In the genomic region with DNA sequence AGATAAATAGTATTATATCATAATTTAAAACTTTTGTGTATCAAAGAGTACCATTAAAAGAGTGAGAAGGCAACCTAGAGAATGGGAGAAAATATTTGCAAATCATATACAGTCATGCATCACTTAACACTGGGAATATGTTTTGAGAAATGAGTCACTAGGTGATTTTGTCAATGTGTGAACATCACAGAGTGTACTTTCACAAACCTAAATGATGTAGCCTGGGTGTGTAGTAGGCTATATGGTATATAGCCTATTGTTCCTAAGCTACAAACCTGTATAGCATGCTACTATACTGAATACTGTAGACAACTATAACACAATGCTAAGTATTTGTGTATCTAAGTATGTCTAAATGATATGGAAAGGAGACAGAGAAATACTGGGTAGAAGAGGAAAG, we compare ENCODE assay signal across 21 cellular contexts. TPM values are rescaled to one million over a fixed set of nuclear protein-coding genes. Genes with fewer than 3 reads are reported as not detected.
DNase-seq lines count a peak whose midpoint lies in the region; ATAC-seq, FAIRE-seq and TF ChIP-seq lines count a peak whose summit lies in the region.
"Had no signal": no experiment of that assay in that cellular context is flagged by ENCODE, and none has a peak within 500 bp of the region (broad histone marks: within the 10 kb centered on the region; RNA-seq: fewer than 3 reads in every experiment).

No MANE protein-coding gene starts in this region.

- no peaks in the 10 kb centered on the region for H3K36me3 ChIP-seq in mammary epithelial cell (ENCODE audit: insufficient read depth, low read length)
- H3K36me3 ChIP-seq in vagina, result no peaks in the 10 kb centered on the region
- H3K36me3 ChIP-seq: BE2C, Peyer's patch had no signal

- H3K79me2 ChIP-seq in mammary epithelial cell (ENCODE audit: insufficient read depth, low read length), result no peaks in the 10 kb centered on the region

- no TSS peak for BruUV-seq in mammary epithelial cell (replicated peaks; lab: Mats Ljungman, UMichigan)

- H3K27ac Mint-ChIP-seq in activated CD8-positive, alpha-beta T cell treated with anti-CD3 and anti-CD28 coated beads for 36 hours, result no peak overlapping the region
- H3K27ac Mint-ChIP-seq in activated CD8-positive, alpha-beta T cell treated with anti-CD3 and anti-CD28 coated beads, Interleukin-2, amount 10 ng/mL, durations not matched to agents 7 days and 5 days, result no peak overlapping the region
- H3K27ac Mint-ChIP-seq in activated CD4-positive, alpha-beta T cell treated with anti-CD3 and anti-CD28 coated beads, Interleukin-2, amount 10 ng/mL, durations not matched to agents 7 days and 5 days, result no peak overlapping the region
- H3K27ac Mint-ChIP-seq: CD4-positive, CD25-positive, alpha-beta regulatory T cell; GM23338 had no signal

- H4K20me1 ChIP-seq in mammary epithelial cell (ENCODE audit: insufficient read depth, low read length), result no peaks in the 10 kb centered on the region

- no peak overlapping the region for H3K4me2 ChIP-seq in mammary epithelial cell (ENCODE audit: insufficient read depth, low read depth, low read length)
- H3K4me2 ChIP-seq: GM23338 had no signal

- peaks cover 15% of the 10 kb centered on the region for H3K4me1 Mint-ChIP-seq in activated CD8-positive, alpha-beta T cell treated with anti-CD3 and anti-CD28 coated beads for 36 hours (ENCODE audit: low read depth)
- H3K4me1 Mint-ChIP-seq in activated CD8-positive, alpha-beta T cell treated with anti-CD3 and anti-CD28 coated beads, Interleukin-2, amount 10 ng/mL, durations not matched to agents 7 days and 5 days (ENCODE audit: low read depth), result peaks cover 16% of the 10 kb centered on the region
- H3K4me1 Mint-ChIP-seq in activated CD4-positive, alpha-beta T cell treated with anti-CD3 and anti-CD28 coated beads, Interleukin-2, amount 10 ng/mL, durations not matched to agents 7 days and 5 days, result peaks cover 14% of the 10 kb centered on the region
- H3K4me1 Mint-ChIP-seq: CD4-positive, CD25-positive, alpha-beta regulatory T cell had no signal

- no peaks in the 10 kb centered on the region for H3K9me3 ChIP-seq in mammary epithelial cell (replicated peaks; ENCODE audit: insufficient read depth, low read length)
- no peaks in the 10 kb centered on the region for H3K9me3 ChIP-seq in vagina
- H3K9me3 ChIP-seq: BE2C, Peyer's patch had no signal

- TF ChIP-seq POLR2A in GM12891 (IDR thresholded peaks at IDR 0.05; ENCODE audit: low read depth, low read length), result no peak
- TF ChIP-seq POLR2A in vagina (IDR thresholded peaks at IDR 0.05), result no peak

- H3K27me3 ChIP-seq in mammary epithelial cell (ENCODE audit: insufficient read depth, low read length) (no peaks in the 10 kb centered on the region), vagina (no peaks in the 10 kb centered on the region)
- H3K27me3 ChIP-seq: BE2C, Peyer's patch had no signal

- H3K4me3 Mint-ChIP-seq in activated CD8-positive, alpha-beta T cell treated with anti-CD3 and anti-CD28 coated beads for 36 hours, result no peak overlapping the region
- H3K4me3 Mint-ChIP-seq in activated CD8-positive, alpha-beta T cell treated with anti-CD3 and anti-CD28 coated beads, Interleukin-2, amount 10 ng/mL, durations not matched to agents 7 days and 5 days, result no peak overlapping the region
- no peak overlapping the region for H3K4me3 Mint-ChIP-seq in activated CD4-positive, alpha-beta T cell treated with anti-CD3 and anti-CD28 coated beads, Interleukin-2, amount 10 ng/mL, durations not matched to agents 7 days and 5 days
- H3K4me3 Mint-ChIP-seq: CD4-positive, CD25-positive, alpha-beta regulatory T cell; GM23338 had no signal

- no peaks in the 10 kb centered on the region for H3K9me3 Mint-ChIP-seq in activated CD8-positive, alpha-beta T cell treated with anti-CD3 and anti-CD28 coated beads for 36 hours
- H3K9me3 Mint-ChIP-seq in activated CD8-positive, alpha-beta T cell treated with anti-CD3 and anti-CD28 coated beads, Interleukin-2, amount 10 ng/mL, durations not matched to agents 7 days and 5 days (ENCODE audit: insufficient read depth), result peaks cover 7% of the 10 kb centered on the region
- peaks cover 5% of the 10 kb centered on the region for H3K9me3 Mint-ChIP-seq in activated CD4-positive, alpha-beta T cell treated with anti-CD3 and anti-CD28 coated beads, Interleukin-2, amount 10 ng/mL, durations not matched to agents 7 days and 5 days
- H3K9me3 Mint-ChIP-seq: GM23338 had no signal

- POLR2A ChIA-PET in activated CD8-positive, alpha-beta T cell treated with anti-CD3 and anti-CD28 coated beads for 36 hours (lab: Charles Lee), result interaction anchor here (1.2 kb wide), 1 partner anchor 17 kb away, joined by 4 read pairs; no protein-coding TSS in a partner anchor
- POLR2A ChIA-PET in activated CD8-positive, alpha-beta T cell treated with anti-CD3 and anti-CD28 coated beads, Interleukin-2, amount 10 ng/mL, durations not matched to agents 7 days and 5 days (lab: Charles Lee), result no interaction called here
- POLR2A ChIA-PET in activated CD4-positive, alpha-beta T cell treated with anti-CD3 and anti-CD28 coated beads, Interleukin-2, amount 10 ng/mL, durations not matched to agents 7 days and 5 days (lab: Charles Lee), result no interaction called here

- no peak overlapping the region for H3K4me3 ChIP-seq in mammary epithelial cell (replicated peaks in 1 of 3; ENCODE audit: insufficient read depth in 1 of 3, low read depth in 2 of 3, low read length in 3 of 3)
- H3K4me3 ChIP-seq in vagina, result no peak overlapping the region
- H3K4me3 ChIP-seq: GM23338, Peyer's patch had no signal

- dilution Hi-C loops in mammary epithelial cell (cut with HindIII; ENCODE audit: low sequenced_read_pairs), result no loop called here

- intact Hi-C loops in activated CD8-positive, alpha-beta T cell treated with anti-CD3 and anti-CD28 coated beads for 36 hours (cut with micrococcal nuclease), result no loop called here
- intact Hi-C loops in mammary epithelial cell (cut with micrococcal nuclease) (no loop called here), Right ventricle myocardium inferior (cut with DNase I) (no loop called here), vagina (cut with DNase I) (no loop called here)

- peak; percentile 40 for FAIRE-seq in GM12891 (lab: Jason Lieb, UNC)
- FAIRE-seq: GM12892, GM18507, HTR-8/SVneo had no signal

- CTCF ChIA-PET in activated CD8-positive, alpha-beta T cell treated with anti-CD3 and anti-CD28 coated beads for 36 hours (lab: Charles Lee), result interaction anchor here (1.0 kb wide), 1 partner anchor 19 kb away, joined by 3 read pairs; no protein-coding TSS in a partner anchor
- CTCF ChIA-PET in activated CD8-positive, alpha-beta T cell treated with anti-CD3 and anti-CD28 coated beads, Interleukin-2, amount 10 ng/mL, durations not matched to agents 7 days and 5 days (lab: Charles Lee), result no interaction called here
- CTCF ChIA-PET in mammary epithelial cell (lab: Charles Lee; ENCODE audit: low non-redundant PET), result no interaction called here
- CTCF ChIA-PET in activated CD4-positive, alpha-beta T cell treated with anti-CD3 and anti-CD28 coated beads, Interleukin-2, amount 10 ng/mL, durations not matched to agents 7 days and 5 days (lab: Charles Lee), result interaction anchor here (0.8 to 1.3 kb wide), 2 partner anchors 47 to 170 kb away, joined by 3 read pairs; no protein-coding TSS in a partner anchor

- no peak for DNase-seq in activated CD8-positive, alpha-beta T cell treated with anti-CD3 and anti-CD28 coated beads for 36 hours
- no peak for DNase-seq in activated CD8-positive, alpha-beta T cell treated with anti-CD3 and anti-CD28 coated beads, Interleukin-2, amount 10 ng/mL, durations not matched to agents 7 days and 5 days
- no peak for DNase-seq in GM12891 (ENCODE audit: insufficient read length, low spot score)
- peak; percentile 6 for DNase-seq in mammary epithelial cell
- DNase-seq in renal cortical epithelial cell (ENCODE audit: low read depth), result peak; percentile 16
- no peak for DNase-seq in activated CD4-positive, alpha-beta T cell treated with anti-CD3 and anti-CD28 coated beads, Interleukin-2, amount 10 ng/mL, durations not matched to agents 7 days and 5 days
- no peak for DNase-seq in Right ventricle myocardium inferior (ENCODE audit: missing footprints)
- no peak for DNase-seq in vagina (ENCODE audit: extremely low spot score in 2 of 2)
- DNase-seq: BE2C; CD4-positive, CD25-positive, alpha-beta regulatory T cell; COR-L47; DMS 273 treated with DMSO at 0.1 percent for 48 hours; EL; NCI-H1694 treated with DMSO at 0.1 percent for 48 hours; Peyer's patch; SHP77 had no signal

- no peak for TF ChIP-seq CTCF in activated CD8-positive, alpha-beta T cell treated with anti-CD3 and anti-CD28 coated beads for 36 hours (IDR thresholded peaks at IDR 0.05)
- no peak for TF ChIP-seq CTCF in mammary epithelial cell (conservative IDR thresholded peaks at IDR 0.05 in 1 of 2, IDR thresholded peaks at IDR 0.05 in 1 of 2; ENCODE audit: extremely low read depth in 1 of 2, insufficient read depth in 1 of 2, low read depth in 1 of 2, low read length in 2 of 2)
- TF ChIP-seq CTCF in vagina (IDR thresholded peaks at IDR 0.05), result no peak

- in situ Hi-C loops in mammary epithelial cell (cut with MboI; ENCODE audit: low sequenced_read_pairs in 2 of 2), result no loop called here

- H3K27me3 Mint-ChIP-seq in activated CD8-positive, alpha-beta T cell treated with anti-CD3 and anti-CD28 coated beads for 36 hours, result peaks cover 5% of the 10 kb centered on the region
- peaks cover 3% of the 10 kb centered on the region for H3K27me3 Mint-ChIP-seq in activated CD8-positive, alpha-beta T cell treated with anti-CD3 and anti-CD28 coated beads, Interleukin-2, amount 10 ng/mL, durations not matched to agents 7 days and 5 days (ENCODE audit: low read depth)
- H3K27me3 Mint-ChIP-seq in activated CD4-positive, alpha-beta T cell treated with anti-CD3 and anti-CD28 coated beads, Interleukin-2, amount 10 ng/mL, durations not matched to agents 7 days and 5 days, result peaks cover 9% of the 10 kb centered on the region

- H3K9ac ChIP-seq in mammary epithelial cell (ENCODE audit: insufficient read depth, low read length), result no peak overlapping the region

- no peak overlapping the region for H2AFZ ChIP-seq in mammary epithelial cell (ENCODE audit: low read depth, low read length)
- H2AFZ ChIP-seq: GM23338 had no signal

- peak; percentile 77 for ATAC-seq in activated CD8-positive, alpha-beta T cell treated with anti-CD3 and anti-CD28 coated beads for 36 hours
- ATAC-seq in activated CD8-positive, alpha-beta T cell treated with anti-CD3 and anti-CD28 coated beads, Interleukin-2, amount 10 ng/mL, durations not matched to agents 7 days and 5 days, result no peak
- ATAC-seq in Right ventricle myocardium inferior, result no peak
- ATAC-seq: GM23338, HCT116 had no signal

- H3K27ac ChIP-seq in mammary epithelial cell (ENCODE audit: insufficient read depth, low read depth, low read length) (no peak overlapping the region), vagina (no peak overlapping the region)
- H3K27ac ChIP-seq: Peyer's patch had no signal

- H3K4me1 ChIP-seq in mammary epithelial cell (ENCODE audit: insufficient read depth, low read length) (no peaks in the 10 kb centered on the region), vagina (no peaks in the 10 kb centered on the region)
- H3K4me1 ChIP-seq: BE2C, Peyer's patch had no signal

- H3K36me3 Mint-ChIP-seq in activated CD8-positive, alpha-beta T cell treated with anti-CD3 and anti-CD28 coated beads for 36 hours (ENCODE audit: low read depth), result no peaks in the 10 kb centered on the region
- peaks cover 6% of the 10 kb centered on the region for H3K36me3 Mint-ChIP-seq in activated CD8-positive, alpha-beta T cell treated with anti-CD3 and anti-CD28 coated beads, Interleukin-2, amount 10 ng/mL, durations not matched to agents 7 days and 5 days (ENCODE audit: low read depth)
- H3K36me3 Mint-ChIP-seq in activated CD4-positive, alpha-beta T cell treated with anti-CD3 and anti-CD28 coated beads, Interleukin-2, amount 10 ng/mL, durations not matched to agents 7 days and 5 days (ENCODE audit: low read depth), result peaks cover 3% of the 10 kb centered on the region
- H3K36me3 Mint-ChIP-seq: CD4-positive, CD25-positive, alpha-beta regulatory T cell had no signal

RNA-seq across cellular contexts. Expression of gene ARID2, which starts 48.0 kb away (rescaled TPM):
- total RNA-seq in activated CD8-positive, alpha-beta T cell treated with anti-CD3 and anti-CD28 coated beads for 36 hours, result 10 to 100 TPM; 33.2 to 33.4 TPM
- total RNA-seq in activated CD8-positive, alpha-beta T cell treated with anti-CD3 and anti-CD28 coated beads, Interleukin-2, amount 10 ng/mL, durations not matched to agents 7 days and 5 days, result 10 to 100 TPM; 49.0 to 52.3 TPM
- polyA plus RNA-seq in GM12891 (2012; ENCODE audit: low read depth, missing spikeins), result 4.7 TPM
- 10 to 100 TPM; 22.2 to 24.3 TPM for total RNA-seq in mammary epithelial cell
- 13.8 TPM for polyA plus RNA-seq in mammary epithelial cell
- 15.7 TPM for polyA minus RNA-seq in mammary epithelial cell
- total RNA-seq in renal cortical epithelial cell, result 11.1 and 41.8 TPM in 2 replicates
- 10 to 100 TPM; 46.9 to 48.8 TPM for total RNA-seq in activated CD4-positive, alpha-beta T cell treated with anti-CD3 and anti-CD28 coated beads, Interleukin-2, amount 10 ng/mL, durations not matched to agents 7 days and 5 days
- 11.9 TPM for total RNA-seq in Right ventricle myocardium inferior
- total RNA-seq in vagina, result 39.0 TPM

Comparison
In these comparisons a context has a peak if more than half of its experiments do, and no peak if none do; other contexts are left out.
1. CTCF ChIA-PET loops: an anchor here in activated CD8-positive, alpha-beta T cell treated with anti-CD3 and anti-CD28 coated beads for 36 hours (1.0 kb wide) and activated CD4-positive, alpha-beta T cell treated with anti-CD3 and anti-CD28 coated beads, Interleukin-2, amount 10 ng/mL, durations not matched to agents 7 days and 5 days (0.8 to 1.3 kb wide); none called in activated CD8-positive, alpha-beta T cell treated with anti-CD3 and anti-CD28 coated beads, Interleukin-2, amount 10 ng/mL, durations not matched to agents 7 days and 5 days and mammary epithelial cell.
2. DNase-seq: peak in mammary epithelial cell (single experiment) and renal cortical epithelial cell (single experiment); none in activated CD8-positive, alpha-beta T cell treated with anti-CD3 and anti-CD28 coated beads for 36 hours (single experiment), activated CD8-positive, alpha-beta T cell treated with anti-CD3 and anti-CD28 coated beads, Interleukin-2, amount 10 ng/mL, durations not matched to agents 7 days and 5 days (single experiment), GM12891 (single experiment), activated CD4-positive, alpha-beta T cell treated with anti-CD3 and anti-CD28 coated beads, Interleukin-2, amount 10 ng/mL, durations not matched to agents 7 days and 5 days (single experiment), Right ventricle myocardium inferior (single experiment) and vagina (0 of 2).